15 cellular contexts compared by ENCODE assay signal in the genomic region with DNA sequence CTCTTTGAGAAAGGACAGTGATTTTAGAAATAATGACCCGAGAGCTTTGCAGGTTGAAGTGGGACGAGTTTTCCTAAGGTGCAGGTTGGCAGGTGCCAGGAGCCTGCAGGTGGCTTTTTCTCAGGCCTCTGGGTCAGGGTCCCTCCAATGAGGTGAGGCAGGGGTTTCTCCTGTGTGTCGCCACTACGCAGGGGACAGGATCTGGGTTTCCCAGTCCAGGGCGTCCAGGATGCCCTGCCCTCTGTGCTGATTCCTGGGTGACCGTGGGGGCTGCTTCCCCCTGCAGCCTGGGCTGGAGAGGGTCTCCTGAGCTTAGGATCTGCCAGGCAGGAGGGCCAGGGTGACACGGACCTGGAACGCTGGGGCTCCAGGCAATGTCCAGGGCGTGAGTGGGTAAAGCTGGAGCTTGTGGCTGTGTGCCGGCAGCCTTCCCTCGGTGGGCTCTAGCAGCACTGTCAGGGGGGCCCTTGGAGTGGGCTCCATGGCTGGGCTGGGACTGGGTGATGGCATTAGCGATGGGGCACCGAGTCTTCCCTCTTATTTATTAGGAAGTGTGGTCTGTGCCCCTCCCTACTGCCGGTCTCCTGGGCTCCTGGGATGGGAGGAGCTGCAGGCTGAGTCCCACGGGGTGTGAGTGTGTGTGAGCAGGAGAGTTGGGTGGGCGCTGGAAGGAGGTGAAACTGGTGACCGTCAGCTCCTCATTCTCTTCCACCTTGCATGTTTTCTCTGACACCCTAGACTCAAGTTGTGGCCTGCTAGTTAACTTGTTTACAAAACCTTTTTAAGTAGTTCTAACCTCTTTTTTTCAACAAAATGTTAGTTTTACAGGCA. TPM values are rescaled to one million over a fixed set of nuclear protein-coding genes. Genes with fewer than 3 reads are reported as not detected.
DNase-seq lines count a peak whose midpoint lies in the region; ATAC-seq and TF ChIP-seq lines count a peak whose summit lies in the region.
"Had no signal": no experiment of that assay in that cellular context is flagged by ENCODE, and none has a peak within 500 bp of the region (broad histone marks: within the 10 kb centered on the region; RNA-seq: fewer than 3 reads in every experiment).

No MANE protein-coding gene starts in this region.

- peak overlapping the region in 1 of 2 experiments; percentile 66; a peak in 1 of 4 replicates for H3K27ac ChIP-seq in SK-N-SH (ENCODE audit: low read depth in 2 of 2, low read length in 1 of 2)
- no peak overlapping the region for H3K27ac ChIP-seq in foreskin keratinocyte
- no peak overlapping the region for H3K27ac ChIP-seq in PC-9
- H3K27ac ChIP-seq: sigmoid colon, thyroid gland had no signal

- no TSS peak for BruUV-seq in PC-9 (replicated peaks; lab: Mats Ljungman, UMichigan)

- ATAC-seq in SK-N-SH treated with all-trans-retinoic acid at 6 μM for 48 hours: no peak
- no peak for ATAC-seq in foreskin keratinocyte

- POLR2A ChIA-PET in SK-N-SH (lab: Yijun Ruan, JAX) (interaction anchor here (1.5 to 3.3 kb wide), 2 partner anchors 11 to 25 kb away, joined by 4 to 33 read pairs; no protein-coding TSS in a partner anchor), PC-9 (lab: Charles Lee; ENCODE audit: unreplicated experiment) (no interaction called here)

- peaks cover 0 to 32% of the 10 kb centered on the region in 2 experiments; a peak in 1 of 4 replicates for H3K4me1 ChIP-seq in SK-N-SH (ENCODE audit: control insufficient read depth in 1 of 2, insufficient read depth in 2 of 2, low read depth in 1 of 2, low read length in 1 of 2)
- H3K4me1 ChIP-seq in neuron (ENCODE audit: insufficient read depth, low read length): peaks cover 18% of the 10 kb centered on the region
- no peaks in the 10 kb centered on the region for H3K4me1 ChIP-seq in foreskin keratinocyte
- no peaks in the 10 kb centered on the region for H3K4me1 ChIP-seq in PC-9 (replicated peaks; ENCODE audit: insufficient read depth)

- H3K4me2 ChIP-seq in SK-N-SH: peak overlapping the region; percentile 90; the same call in 1 of the 2 replicates
- no peak overlapping the region for H3K4me2 ChIP-seq in PC-9

- no peak for TF ChIP-seq RAD21 in SK-N-SH (IDR thresholded peaks at IDR 0.05; ENCODE audit: low read length)

- H3K9ac ChIP-seq in SK-N-SH: no peak overlapping the region

- H2AFZ ChIP-seq in SK-N-SH (ENCODE audit: low read depth): no peak overlapping the region
- no peak overlapping the region for H2AFZ ChIP-seq in neuron (ENCODE audit: low read depth, low read length)
- no peak overlapping the region for H2AFZ ChIP-seq in PC-9

- no peak for TF ChIP-seq CTCF in SK-N-SH (IDR thresholded peaks at IDR 0.05)
- no peak for TF ChIP-seq CTCF in LNCaP clone FGC (IDR thresholded peaks at IDR 0.05; ENCODE audit: control insufficient read depth, extremely low read depth, insufficient read depth)
- TF ChIP-seq CTCF in choroid plexus epithelial cell (conservative IDR thresholded peaks at IDR 0.05; ENCODE audit: low read depth, low read length): no peak
- TF ChIP-seq CTCF in foreskin keratinocyte (conservative IDR thresholded peaks at IDR 0.05): no peak
- TF ChIP-seq CTCF in PC-9 (conservative IDR thresholded peaks at IDR 0.05): no peak

- H4K20me1 ChIP-seq in SK-N-SH (ENCODE audit: insufficient read depth): no peaks in the 10 kb centered on the region
- H4K20me1 ChIP-seq in PC-9 (ENCODE audit: insufficient read depth): no peaks in the 10 kb centered on the region

- CTCF ChIA-PET in SK-N-SH (lab: Yijun Ruan, JAX) (interaction anchor here (1.2 to 2.3 kb wide), 5 partner anchors 14 to 203 kb away, joined by 4 to 11 read pairs (median 6); no protein-coding TSS in a partner anchor), PC-9 (lab: Charles Lee) (no interaction called here)

- H3K79me2 ChIP-seq in SK-N-SH (ENCODE audit: insufficient read depth) (no peaks in the 10 kb centered on the region), PC-9 (ENCODE audit: low read depth) (no peaks in the 10 kb centered on the region)

- H3K9me2 ChIP-seq in SK-N-SH (no peaks in the 10 kb centered on the region), PC-9 (ENCODE audit: insufficient read depth) (no peaks in the 10 kb centered on the region)

- DNase-seq in SK-N-SH (peak; percentile 47), LNCaP clone FGC (ENCODE audit: low read depth) (no peak), choroid plexus epithelial cell (ENCODE audit: low read depth) (no peak), foreskin keratinocyte (no peak), PC-9 (no peak), NOMO-1 treated with dmso at 0.1 percent for 144 hours (lab: John Stamatoyannopoulos, UW; ENCODE audit: unreplicated experiment) (no peak)
- DNase-seq: ACHN, activated B cell treated with CpG ODN at 0.5 μM for 24 hours, mesendoderm had no signal

- intact Hi-C loops in PC-9 (cut with micrococcal nuclease; ENCODE audit: unreplicated experiment): no loop called here

- H3K36me3 ChIP-seq in SK-N-SH (replicated peaks in 1 of 2; ENCODE audit: control insufficient read depth in 1 of 2, insufficient read depth in 2 of 2, low read length in 1 of 2) (no peaks in the 10 kb centered on the region), neuron (ENCODE audit: insufficient read depth, low read length) (no peaks in the 10 kb centered on the region), PC-9 (ENCODE audit: low read depth) (no peaks in the 10 kb centered on the region)
- H3K36me3 ChIP-seq: sigmoid colon, thyroid gland had no signal

- 81% methylated on average over 12 of the region's 17 CpGs for WGBS in SK-N-SH (ENCODE audit: low lambda C conversion rate)

- H3K9me3 ChIP-seq in SK-N-SH (no peaks in the 10 kb centered on the region), neuron (ENCODE audit: low read length) (no peaks in the 10 kb centered on the region), PC-9 (ENCODE audit: insufficient read depth, low read depth) (no peaks in the 10 kb centered on the region)
- H3K9me3 ChIP-seq: sigmoid colon, thyroid gland had no signal

- no peak for TF ChIP-seq EP300 in SK-N-SH (IDR thresholded peaks at IDR 0.05; ENCODE audit: borderline replicate concordance in 1 of 2, low read depth in 1 of 2, low read length in 1 of 2)

- H3K27me3 ChIP-seq in SK-N-SH (ENCODE audit: insufficient read depth) (no peaks in the 10 kb centered on the region), neuron (ENCODE audit: insufficient read depth, low read length) (no peaks in the 10 kb centered on the region), foreskin keratinocyte (no peaks in the 10 kb centered on the region), PC-9 (ENCODE audit: insufficient read depth, low read depth) (peaks cover 12% of the 10 kb centered on the region; the same call in 1 of the 2 replicates)
- H3K27me3 ChIP-seq: thyroid gland had no signal

- H3K4me3 ChIP-seq in SK-N-SH (ENCODE audit: low read depth in 2 of 2, low read length in 1 of 2) (peak overlapping the region; percentile 64 to 69; a peak in 2 of 4 replicates), LNCaP clone FGC (ENCODE audit: low read depth, low read length) (peak overlapping the region; percentile 77), choroid plexus epithelial cell (ENCODE audit: low read depth, low read length) (peak overlapping the region; percentile 64), neuron (ENCODE audit: low read length) (peak overlapping the region; percentile 81), PC-9 (no peak overlapping the region)
- H3K4me3 ChIP-seq: thyroid gland had no signal

- H3F3A ChIP-seq in SK-N-SH (replicated peaks; ENCODE audit: insufficient read depth) (no peaks in the 10 kb centered on the region), PC-9 (ENCODE audit: insufficient read depth, low read depth) (no peaks in the 10 kb centered on the region)

TF ChIP-seq in SK-N-SH, 30 proteins besides CTCF, POLR2A, EP300 and RAD21 (continues in another document):
- TF ChIP-seq RCOR1 (IDR thresholded peaks at IDR 0.05; ENCODE audit: low read length) (no peak), TAF1 (IDR thresholded peaks at IDR 0.05; ENCODE audit: borderline replicate concordance, low read depth, low read length) (no peak), GABPA (IDR thresholded peaks at IDR 0.05; ENCODE audit: low read depth) (no peak)
- TF ChIP-seq, protein P1, sequence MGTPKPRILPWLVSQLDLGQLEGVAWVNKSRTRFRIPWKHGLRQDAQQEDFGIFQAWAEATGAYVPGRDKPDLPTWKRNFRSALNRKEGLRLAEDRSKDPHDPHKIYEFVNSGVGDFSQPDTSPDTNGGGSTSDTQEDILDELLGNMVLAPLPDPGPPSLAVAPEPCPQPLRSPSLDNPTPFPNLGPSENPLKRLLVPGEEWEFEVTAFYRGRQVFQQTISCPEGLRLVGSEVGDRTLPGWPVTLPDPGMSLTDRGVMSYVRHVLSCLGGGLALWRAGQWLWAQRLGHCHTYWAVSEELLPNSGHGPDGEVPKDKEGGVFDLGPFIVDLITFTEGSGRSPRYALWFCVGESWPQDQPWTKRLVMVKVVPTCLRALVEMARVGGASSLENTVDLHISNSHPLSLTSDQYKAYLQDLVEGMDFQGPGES (IDR thresholded peaks at IDR 0.05; ENCODE audit: low read depth, low read length): no peak

TF ChIP-seq in SK-N-SH treated with all-trans-retinoic acid at 6 μM for 48 hours, 23 proteins besides CTCF, POLR2A, EP300 and RAD21 (continues in another document):
- TF ChIP-seq ZNF70 (CRISPR knock-in tag; IDR thresholded peaks at IDR 0.05): no peak
- TF ChIP-seq, protein P2, sequence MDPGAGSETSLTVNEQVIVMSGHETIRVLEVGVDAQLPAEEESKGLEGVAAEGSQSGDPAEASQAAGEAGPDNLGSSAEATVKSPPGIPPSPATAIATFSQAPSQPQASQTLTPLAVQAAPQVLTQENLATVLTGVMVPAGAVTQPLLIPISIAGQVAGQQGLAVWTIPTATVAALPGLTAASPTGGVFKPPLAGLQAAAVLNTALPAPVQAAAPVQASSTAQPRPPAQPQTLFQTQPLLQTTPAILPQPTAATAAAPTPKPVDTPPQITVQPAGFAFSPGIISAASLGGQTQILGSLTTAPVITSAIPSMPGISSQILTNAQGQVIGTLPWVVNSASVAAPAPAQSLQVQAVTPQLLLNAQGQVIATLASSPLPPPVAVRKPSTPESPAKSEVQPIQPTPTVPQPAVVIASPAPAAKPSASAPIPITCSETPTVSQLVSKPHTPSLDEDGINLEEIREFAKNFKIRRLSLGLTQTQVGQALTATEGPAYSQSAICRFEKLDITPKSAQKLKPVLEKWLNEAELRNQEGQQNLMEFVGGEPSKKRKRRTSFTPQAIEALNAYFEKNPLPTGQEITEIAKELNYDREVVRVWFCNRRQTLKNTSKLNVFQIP (CRISPR knock-in tag; IDR thresholded peaks at IDR 0.05; ENCODE audit: borderline replicate concordance, low read depth): no peak

RNA-seq across cellular contexts. Expression of a gene that starts 1.8 kb away (rescaled TPM):
- polyA plus RNA-seq in SK-N-SH (2012; rRNA removed) (12.7 and 14.0 TPM in 2 replicates), foreskin keratinocyte (7.3 and 11.3 TPM in 2 replicates)
- polyA plus RNA-seq in SK-N-SH (2012; cell fraction: cytosol; rRNA removed): 7.1 and 10.1 TPM in 2 replicates
- polyA plus RNA-seq in SK-N-SH (2012; cell fraction: nucleus; rRNA removed): 25.3 and 26.2 TPM in 2 replicates
- total RNA-seq in foreskin keratinocyte (13.9 and 21.1 TPM in 2 replicates), PC-9 (2021) (not detected in 2 replicates)
- total RNA-seq: activated B cell treated with CpG ODN at 0.5 μM for 24 hours had no signal

RNA-seq across cellular contexts. Expression of a gene that starts 39.1 kb away (rescaled TPM):
- polyA plus RNA-seq in SK-N-SH (2012; rRNA removed) (not detected in 2 replicates), foreskin keratinocyte (not detected in 2 replicates)
- not detected in 2 replicates for polyA plus RNA-seq in SK-N-SH (2012; cell fraction: cytosol; rRNA removed)
- polyA plus RNA-seq in SK-N-SH (2012; cell fraction: nucleus; rRNA removed): not detected in 2 replicates
- total RNA-seq in foreskin keratinocyte (not detected in 2 replicates), PC-9 (2021) (not detected in 2 replicates)
- total RNA-seq: activated B cell treated with CpG ODN at 0.5 μM for 24 hours, NCI-H460, sigmoid colon, thyroid gland had no signal
- polyA plus RNA-seq: adipose tissue had no signal

Comparison
In these comparisons a context has a peak if more than half of its experiments do, and no peak if none do; other contexts are left out.
1. RNA of a gene that starts 1.8 kb away (total RNA-seq): 13.9 to 21.1 TPM in foreskin keratinocyte; not detected in PC-9; every median in the first group is over 10 times any median in the second.